Comparison of ENCODE assay signal across 19 cellular contexts in the genomic region with DNA sequence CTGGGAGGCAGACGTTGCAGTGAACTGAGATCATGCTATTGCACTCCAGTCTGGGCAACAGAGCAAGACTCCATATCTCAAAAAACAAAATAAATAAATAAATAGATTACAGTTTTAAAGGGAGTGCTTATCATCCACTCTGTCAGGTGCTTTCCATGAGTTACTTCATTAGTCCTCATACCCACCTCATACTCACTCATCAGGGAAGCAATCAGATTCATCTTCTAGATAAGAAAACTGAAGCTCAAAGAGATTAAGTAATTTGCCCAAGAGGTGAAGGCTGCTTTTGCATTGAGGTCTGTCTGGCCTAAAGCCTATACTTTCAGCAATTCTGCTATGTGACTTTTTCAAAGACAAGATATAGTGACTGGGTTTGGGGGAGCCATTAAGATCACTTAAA.
DNase-seq lines count a peak whose midpoint lies in the region; ATAC-seq, FAIRE-seq and TF ChIP-seq lines count a peak whose summit lies in the region.
"Had no signal": no experiment of that assay in that cellular context is flagged by ENCODE, and none has a peak within 500 bp of the region (broad histone marks: within the 10 kb centered on the region; RNA-seq: fewer than 3 reads in every experiment).

No MANE protein-coding gene starts in this region.

- H3K27ac ChIP-seq in A549 (peak overlapping the region; percentile 65 to 76; a peak in 5 of 6 replicates), PC-9 (peak overlapping the region; percentile 55), foreskin keratinocyte (peak overlapping the region; percentile 74), smooth muscle cell (ENCODE audit: low read depth) (peak overlapping the region; percentile 70)

- intact Hi-C loops in PC-9 (cut with micrococcal nuclease; ENCODE audit: unreplicated experiment), result no loop called here

- no peak for TF ChIP-seq CTCF in A549 (IDR thresholded peaks at IDR 0.05)
- TF ChIP-seq CTCF in PC-9 (conservative IDR thresholded peaks at IDR 0.05), result no peak
- no peak for TF ChIP-seq CTCF in foreskin keratinocyte (conservative IDR thresholded peaks at IDR 0.05)
- TF ChIP-seq CTCF in smooth muscle cell (IDR thresholded peaks at IDR 0.05; ENCODE audit: borderline replicate concordance, insufficient read depth, poor library complexity, severe bottlenecking), result no peak
- TF ChIP-seq CTCF in HFFc6 (IDR thresholded peaks at IDR 0.05), result no peak

- TF ChIP-seq EP300 in A549 (IDR thresholded peaks at IDR 0.05), result no peak

- no peaks in the 10 kb centered on the region for H3K9me2 ChIP-seq in PC-9 (ENCODE audit: insufficient read depth)

- CTCF ChIA-PET in A549 (lab: Yijun Ruan, JAX), result interaction anchor here (1.1 to 1.2 kb wide), 2 partner anchors 17 to 146 kb away, joined by 3 to 5 read pairs; no protein-coding TSS in a partner anchor
- CTCF ChIA-PET in PC-9 (lab: Charles Lee), result interaction anchor here (0.6 to 1.1 kb wide), 3 partner anchors 105 to 224 kb away, joined by 4 to 7 read pairs (median 6); no protein-coding TSS in a partner anchor

- no peak for TF ChIP-seq RAD21 in A549 (conservative IDR thresholded peaks at IDR 0.05 in 1 of 2, IDR thresholded peaks at IDR 0.05 in 1 of 2)

- H3K27ac Mint-ChIP-seq in HFFc6, result no peak overlapping the region
- no peak overlapping the region for H3K27ac Mint-ChIP-seq in T-helper 2 cell treated with Interferon-gamma antibody and Interleukin-4, amounts not matched to agents 5 μg/mL and 100 μg/mL, for 36 hours
- H3K27ac Mint-ChIP-seq: CD4-positive, alpha-beta memory T cell had no signal

- no peaks in the 10 kb centered on the region for H3K9me3 ChIP-seq in A549
- H3K9me3 ChIP-seq in PC-9 (ENCODE audit: insufficient read depth, low read depth), result no peaks in the 10 kb centered on the region
- no peaks in the 10 kb centered on the region for H3K9me3 ChIP-seq in smooth muscle cell (replicated peaks; ENCODE audit: low read depth)

- ATAC-seq in A549 (no peak), foreskin keratinocyte (no peak)
- ATAC-seq: HCT116 had no signal

- H3K27me3 ChIP-seq in PC-9 (ENCODE audit: insufficient read depth, low read depth) (no peaks in the 10 kb centered on the region), foreskin keratinocyte (no peaks in the 10 kb centered on the region), smooth muscle cell (ENCODE audit: low read depth) (no peaks in the 10 kb centered on the region)

- H3K36me3 Mint-ChIP-seq in HFFc6 (ENCODE audit: low read depth), result 0 out of 2 replicates have a peak, but pooled peaks cover 6% of the 10 kb centered on the region
- no peaks in the 10 kb centered on the region for H3K36me3 Mint-ChIP-seq in T-helper 2 cell treated with Interferon-gamma antibody and Interleukin-4, amounts not matched to agents 5 μg/mL and 100 μg/mL, for 36 hours (ENCODE audit: low read depth)
- H3K36me3 Mint-ChIP-seq: CD4-positive, alpha-beta memory T cell had no signal

- WGBS in A549 (ENCODE audit: missing lambda C conversion rate), result 76% methylated on average over 1 of the region's 1 CpG
- 79% methylated on average over 1 of the region's 1 CpG for WGBS in smooth muscle cell (ENCODE audit: low lambda C conversion rate)

- H3K4me2 ChIP-seq in A549 (peak overlapping the region; percentile 28; the same call in 1 of the 3 replicates), PC-9 (no peak overlapping the region), smooth muscle cell (no peak overlapping the region)
- H3K4me2 ChIP-seq: GM23338 had no signal

- H3K27me3 Mint-ChIP-seq in HFFc6 (ENCODE audit: insufficient read depth), result peaks cover 2% of the 10 kb centered on the region; the same call in 1 of the 2 replicates
- peaks cover 6% of the 10 kb centered on the region for H3K27me3 Mint-ChIP-seq in T-helper 2 cell treated with Interferon-gamma antibody and Interleukin-4, amounts not matched to agents 5 μg/mL and 100 μg/mL, for 36 hours (ENCODE audit: low read depth)

- POLR2A ChIA-PET in A549 (lab: Yijun Ruan, JAX), result interaction anchor here (0.6 to 1.2 kb wide), 2 partner anchors 101 to 1000 kb away, joined by 3 to 6 read pairs; a partner anchor contains a TSS
- POLR2A ChIA-PET in PC-9 (lab: Charles Lee; ENCODE audit: unreplicated experiment), result no interaction called here

- no peaks in the 10 kb centered on the region for H4K20me1 ChIP-seq in PC-9 (ENCODE audit: insufficient read depth)
- H4K20me1 ChIP-seq in smooth muscle cell (ENCODE audit: low read depth), result no peaks in the 10 kb centered on the region

- FAIRE-seq in A549 (lab: Jason Lieb, UNC), result no peak
- FAIRE-seq: GM12891 had no signal

- no peak overlapping the region for H3K4me3 Mint-ChIP-seq in HFFc6
- no peak overlapping the region for H3K4me3 Mint-ChIP-seq in T-helper 2 cell treated with Interferon-gamma antibody and Interleukin-4, amounts not matched to agents 5 μg/mL and 100 μg/mL, for 36 hours
- H3K4me3 Mint-ChIP-seq: CD4-positive, alpha-beta memory T cell; GM23338; H9 had no signal

- no peak overlapping the region for H3K9ac ChIP-seq in smooth muscle cell (ENCODE audit: low read depth)

- peaks cover 26% of the 10 kb centered on the region for H3K4me1 Mint-ChIP-seq in HFFc6 (ENCODE audit: low read depth)
- no peaks in the 10 kb centered on the region for H3K4me1 Mint-ChIP-seq in T-helper 2 cell treated with Interferon-gamma antibody and Interleukin-4, amounts not matched to agents 5 μg/mL and 100 μg/mL, for 36 hours (ENCODE audit: low read depth)
- H3K4me1 Mint-ChIP-seq: CD4-positive, alpha-beta memory T cell had no signal

- H3K36me3 ChIP-seq in PC-9 (ENCODE audit: low read depth) (no peaks in the 10 kb centered on the region), smooth muscle cell (ENCODE audit: low read depth) (no peaks in the 10 kb centered on the region)

- H3K4me1 ChIP-seq in A549, result peaks cover 41% of the 10 kb centered on the region
- peaks cover 34% of the 10 kb centered on the region for H3K4me1 ChIP-seq in PC-9 (replicated peaks; ENCODE audit: insufficient read depth)
- H3K4me1 ChIP-seq in foreskin keratinocyte, result peaks cover 26% of the 10 kb centered on the region
- peaks cover 36% of the 10 kb centered on the region for H3K4me1 ChIP-seq in smooth muscle cell (ENCODE audit: low read depth)

- H3F3A ChIP-seq in PC-9 (ENCODE audit: insufficient read depth, low read depth), result peaks cover 20% of the 10 kb centered on the region; the same call in 1 of the 2 replicates
- no peaks in the 10 kb centered on the region for H3F3A ChIP-seq in smooth muscle cell (ENCODE audit: low read depth)

- H2AFZ ChIP-seq in PC-9 (no peak overlapping the region), smooth muscle cell (ENCODE audit: low read depth) (no peak overlapping the region)

- no TSS peak for BruUV-seq in PC-9 (replicated peaks; lab: Mats Ljungman, UMichigan)

- H3K79me2 ChIP-seq in PC-9 (ENCODE audit: low read depth) (no peaks in the 10 kb centered on the region), smooth muscle cell (ENCODE audit: low read depth) (no peaks in the 10 kb centered on the region)

- no peaks in the 10 kb centered on the region for H3K9me3 Mint-ChIP-seq in HFFc6
- no peaks in the 10 kb centered on the region for H3K9me3 Mint-ChIP-seq in T-helper 2 cell treated with Interferon-gamma antibody and Interleukin-4, amounts not matched to agents 5 μg/mL and 100 μg/mL, for 36 hours
- H3K9me3 Mint-ChIP-seq: H9 had no signal

- DNase-seq in A549 (ENCODE audit: low read depth in 1 of 2, low spot score in 1 of 2) (no peak), PC-9 (no peak), foreskin keratinocyte (no peak), smooth muscle cell (lab: John Stamatoyannopoulos, UW; ENCODE audit: unreplicated experiment) (no peak), HFFc6 (no peak), hippocampal formation (lab: John Stamatoyannopoulos, UW) (no peak)
- DNase-seq in T-helper 2 cell treated with Interferon-gamma antibody and Interleukin-4, amounts not matched to agents 5 μg/mL and 100 μg/mL, for 36 hours (ENCODE audit: low spot score), result no peak
- DNase-seq: 8988T; C1 segment of cervical spinal cord; Calu3; CD4-positive, alpha-beta memory T cell; COR-L47; DMS53; DMS79 treated with DMSO at 0.1 percent for 48 hours; GF-D8; H9 had no signal

- no peak for TF ChIP-seq POLR2A in A549 (IDR thresholded peaks at IDR 0.05; ENCODE audit: low read length)

- H3K4me3 ChIP-seq in A549 (no peak overlapping the region), PC-9 (no peak overlapping the region), smooth muscle cell (no peak overlapping the region)
- H3K4me3 ChIP-seq: GM23338 had no signal

TF ChIP-seq in A549, 52 proteins besides CTCF, POLR2A, EP300 and RAD21:
- TF ChIP-seq TFCP2L1 (CRISPR knock-in tag; IDR thresholded peaks at IDR 0.05), result no peak
- TF ChIP-seq ZC3H11A (IDR thresholded peaks at IDR 0.05), result no peak
- TF ChIP-seq HOXA7 (CRISPR knock-in tag; IDR thresholded peaks at IDR 0.05), result no peak
- TF ChIP-seq CBX8 (IDR thresholded peaks at IDR 0.05), result no peak
- TF ChIP-seq, protein P1, sequence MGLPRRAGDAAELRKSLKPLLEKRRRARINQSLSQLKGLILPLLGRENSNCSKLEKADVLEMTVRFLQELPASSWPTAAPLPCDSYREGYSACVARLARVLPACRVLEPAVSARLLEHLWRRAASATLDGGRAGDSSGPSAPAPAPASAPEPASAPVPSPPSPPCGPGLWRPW (IDR thresholded peaks at IDR 0.05), result no peak
- no peak for TF ChIP-seq MAFK (IDR thresholded peaks at IDR 0.05; ENCODE audit: partially characterized antibody)
- TF ChIP-seq, protein P2, sequence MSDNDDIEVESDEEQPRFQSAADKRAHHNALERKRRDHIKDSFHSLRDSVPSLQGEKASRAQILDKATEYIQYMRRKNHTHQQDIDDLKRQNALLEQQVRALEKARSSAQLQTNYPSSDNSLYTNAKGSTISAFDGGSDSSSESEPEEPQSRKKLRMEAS (IDR thresholded peaks at IDR 0.05), result no peak
- TF ChIP-seq KDM1A (IDR thresholded peaks at IDR 0.05; ENCODE audit: low read depth), result no peak
- no peak for TF ChIP-seq NPAS2 (CRISPR knock-in tag; IDR thresholded peaks at IDR 0.05; ENCODE audit: borderline replicate concordance)
- no peak for TF ChIP-seq SREBF2 (IDR thresholded peaks at IDR 0.05)
- TF ChIP-seq RFX5 (IDR thresholded peaks at IDR 0.05), result no peak
- no peak for TF ChIP-seq FOSB (CRISPR knock-in tag; IDR thresholded peaks at IDR 0.05)
- no peak for TF ChIP-seq EHMT2 (IDR thresholded peaks at IDR 0.05; ENCODE audit: low read depth)
- TF ChIP-seq SMC3 (IDR thresholded peaks at IDR 0.05), result no peak
- TF ChIP-seq JUNB (IDR thresholded peaks at IDR 0.05), result no peak
- no peak for TF ChIP-seq KDM5A (IDR thresholded peaks at IDR 0.05)
- no peak for TF ChIP-seq POLR2AphosphoS2 (conservative IDR thresholded peaks at IDR 0.05; ENCODE audit: low read length)
- no peak for TF ChIP-seq RNF2 (IDR thresholded peaks at IDR 0.05; ENCODE audit: borderline replicate concordance, low read depth)
